Comparison of ENCODE assay signal across 18 cellular contexts in the genomic region with DNA sequence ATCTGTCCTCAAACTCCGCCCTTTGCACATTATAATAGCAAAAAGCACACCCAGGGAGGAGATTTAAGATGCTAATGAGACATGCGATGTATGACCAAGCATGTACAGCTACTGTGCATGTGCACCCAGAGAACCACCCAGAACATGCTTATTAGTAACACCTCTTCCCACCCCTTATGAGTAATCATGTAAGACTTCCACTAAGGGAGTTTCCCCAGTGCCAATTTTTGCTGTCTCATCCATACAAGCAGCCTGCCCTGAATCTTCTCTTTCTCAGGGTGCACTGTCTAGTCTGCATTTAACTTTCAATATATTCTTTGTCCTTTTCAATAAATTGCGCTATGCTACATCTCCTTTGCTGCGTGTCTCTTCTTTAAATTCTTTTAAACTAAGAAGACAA.
DNase-seq lines count a peak whose midpoint lies in the region; ATAC-seq, FAIRE-seq and TF ChIP-seq lines count a peak whose summit lies in the region.
"Had no signal": no experiment of that assay in that cellular context is flagged by ENCODE, and none has a peak within 500 bp of the region (broad histone marks: within the 10 kb centered on the region; RNA-seq: fewer than 3 reads in every experiment).

No MANE protein-coding gene starts in this region.

- H3K4me1 ChIP-seq in right atrium auricular region, result no peaks in the 10 kb centered on the region
- H3K4me1 ChIP-seq: ascending aorta, sigmoid colon, SJSA1, upper lobe of left lung had no signal

- no peaks in the 10 kb centered on the region for H3K27me3 Mint-ChIP-seq in progenitor cell of endocrine pancreas

- no peak overlapping the region for H3K27ac Mint-ChIP-seq in progenitor cell of endocrine pancreas
- H3K27ac Mint-ChIP-seq: stimulated activated effector memory CD8-positive, alpha-beta T cell treated with anti-CD3 and anti-CD28 coated beads, Interleukin-12 subunit alpha, Interleukin-12 subunit beta, amount 100 ng/mL, for 72 hours had no signal

- H3K36me3 ChIP-seq in bronchial epithelial cell (ENCODE audit: control insufficient read depth, insufficient read depth, low read length) (no peaks in the 10 kb centered on the region), kidney epithelial cell (ENCODE audit: control insufficient read depth, insufficient read depth, low read length) (no peaks in the 10 kb centered on the region), right atrium auricular region (no peaks in the 10 kb centered on the region)
- H3K36me3 ChIP-seq: ascending aorta, sigmoid colon, SJSA1, upper lobe of left lung had no signal

- no peak for FAIRE-seq in bronchial epithelial cell (lab: Jason Lieb, UNC)
- FAIRE-seq: frontal cortex had no signal

- no peak overlapping the region for H3K27ac ChIP-seq in right atrium auricular region
- H3K27ac ChIP-seq: ascending aorta, sigmoid colon, SJSA1, upper lobe of left lung had no signal

- no peak overlapping the region for H3K4me3 Mint-ChIP-seq in progenitor cell of endocrine pancreas (ENCODE audit: low read depth)
- H3K4me3 Mint-ChIP-seq: neural crest cell; stimulated activated effector memory CD8-positive, alpha-beta T cell treated with anti-CD3 and anti-CD28 coated beads, Interleukin-12 subunit alpha, Interleukin-12 subunit beta, amount 100 ng/mL, for 72 hours had no signal

- H3K9me3 ChIP-seq in right atrium auricular region, result no peaks in the 10 kb centered on the region
- H3K9me3 ChIP-seq: ascending aorta, sigmoid colon, SJSA1, upper lobe of left lung had no signal

- H3K36me3 Mint-ChIP-seq in progenitor cell of endocrine pancreas (ENCODE audit: insufficient read depth), result no peaks in the 10 kb centered on the region
- H3K36me3 Mint-ChIP-seq: stimulated activated effector memory CD8-positive, alpha-beta T cell treated with anti-CD3 and anti-CD28 coated beads, Interleukin-12 subunit alpha, Interleukin-12 subunit beta, amount 100 ng/mL, for 72 hours had no signal

- H3K27me3 ChIP-seq in bronchial epithelial cell (ENCODE audit: control insufficient read depth, insufficient read depth, low read length), result no peaks in the 10 kb centered on the region
- no peaks in the 10 kb centered on the region for H3K27me3 ChIP-seq in kidney epithelial cell (ENCODE audit: control insufficient read depth, insufficient read depth, low read length)
- H3K27me3 ChIP-seq in right atrium auricular region, result no peaks in the 10 kb centered on the region
- H3K27me3 ChIP-seq: ascending aorta, sigmoid colon, SJSA1, upper lobe of left lung had no signal

- H3K9me3 Mint-ChIP-seq in progenitor cell of endocrine pancreas (ENCODE audit: low read depth), result no peaks in the 10 kb centered on the region
- H3K9me3 Mint-ChIP-seq: neural crest cell had no signal

- ATAC-seq in GM18909 (IDR thresholded peaks at IDR 0.05; ENCODE audit: poor library complexity, unreplicated experiment), result no peak
- ATAC-seq: stimulated activated effector memory CD8-positive, alpha-beta T cell treated with anti-CD3 and anti-CD28 coated beads, Interleukin-12 subunit alpha, Interleukin-12 subunit beta, amount 100 ng/mL, for 72 hours had no signal

- TF ChIP-seq CTCF in AG10803 (conservative IDR thresholded peaks at IDR 0.05; ENCODE audit: low read length) (no peak), bronchial epithelial cell (IDR thresholded peaks at IDR 0.05; ENCODE audit: insufficient read depth, low read length, severe bottlenecking) (no peak), kidney epithelial cell (IDR thresholded peaks at IDR 0.05; ENCODE audit: insufficient read depth, low read length, poor library complexity, severe bottlenecking) (no peak), right atrium auricular region (IDR thresholded peaks at IDR 0.05) (no peak), progenitor cell of endocrine pancreas (IDR thresholded peaks at IDR 0.05; ENCODE audit: unreplicated experiment) (no peak)

- DNase-seq in AG10803 (ENCODE audit: low read depth) (peak; percentile 24), NCI-H460 (ENCODE audit: extremely low read depth, low read depth) (peak; percentile 89), bronchial epithelial cell (ENCODE audit: low read depth) (peak; percentile 74), kidney epithelial cell (ENCODE audit: low read depth) (peak; percentile 67), right atrium auricular region (ENCODE audit: low spot score) (no peak), SKM-1 treated with dmso at 0.1 percent for 144 hours (lab: John Stamatoyannopoulos, UW; ENCODE audit: unreplicated experiment) (no peak), progenitor cell of endocrine pancreas (ENCODE audit: low spot score, unreplicated experiment) (no peak)
- DNase-seq: activated CD8-positive, alpha-beta memory T cell treated with anti-CD3 and anti-CD28 coated beads for 24 hours; IMR-90; NCI-H1105; sigmoid colon had no signal

- H3K4me3 ChIP-seq in AG10803 (ENCODE audit: low read length), result no peak overlapping the region
- H3K4me3 ChIP-seq in bronchial epithelial cell (ENCODE audit: low read depth, low read length), result no peak overlapping the region
- no peak overlapping the region for H3K4me3 ChIP-seq in kidney epithelial cell (ENCODE audit: low read depth, low read length)
- H3K4me3 ChIP-seq in right atrium auricular region, result no peak overlapping the region
- H3K4me3 ChIP-seq: ascending aorta, sigmoid colon, SJSA1, upper lobe of left lung had no signal

- H3K4me1 Mint-ChIP-seq in progenitor cell of endocrine pancreas (ENCODE audit: low read depth), result no peaks in the 10 kb centered on the region
- H3K4me1 Mint-ChIP-seq: neural crest cell; stimulated activated effector memory CD8-positive, alpha-beta T cell treated with anti-CD3 and anti-CD28 coated beads, Interleukin-12 subunit alpha, Interleukin-12 subunit beta, amount 100 ng/mL, for 72 hours had no signal

Comparison
In these comparisons a context has a peak if more than half of its experiments do, and no peak if none do; other contexts are left out.
1. DNase-seq: peak in AG10803 (single experiment), NCI-H460 (single experiment), bronchial epithelial cell (single experiment) and kidney epithelial cell (single experiment); none in right atrium auricular region (single experiment), SKM-1 treated with dmso at 0.1 percent for 144 hours (single experiment) and progenitor cell of endocrine pancreas (single experiment).